In genomic region chr6:8435845-8436168, GRCh38 we compare ENCODE assay signal across 8 cellular contexts. TPM values are rescaled to one million over a fixed set of nuclear protein-coding genes. Genes with fewer than 3 reads are reported as not detected.
DNase-seq lines count a peak whose midpoint lies in the region; ATAC-seq and TF ChIP-seq lines count a peak whose summit lies in the region.

No MANE protein-coding gene starts in this region.

- H3K4me1 ChIP-seq in cardiac muscle cell (ENCODE audit: low read depth) (peaks cover 13% of the 10 kb centered on the region), sigmoid colon (peaks cover 0 to 32% (median 18%) of the 10 kb centered on the region in 4 donors)

- no peaks in the 10 kb centered on the region for H3K9me3 ChIP-seq in cardiac muscle cell (ENCODE audit: low read depth)
- H3K9me3 ChIP-seq in sigmoid colon, result no peaks in the 10 kb centered on the region

- TF ChIP-seq CTCF in WI38 (IDR thresholded peaks at IDR 0.05; ENCODE audit: low read depth, low read length), result no peak
- TF ChIP-seq CTCF in cardiac muscle cell (IDR thresholded peaks at IDR 0.05; ENCODE audit: low read depth, low read length), result no peak
- TF ChIP-seq CTCF in sigmoid colon (IDR thresholded peaks at IDR 0.05), result no peak

- no peak for TF ChIP-seq EP300 in sigmoid colon (IDR thresholded peaks at IDR 0.05)

- peak overlapping the region; percentile 92 for H3K4me3 Mint-ChIP-seq in activated CD4-positive, alpha-beta T cell treated with anti-CD3 and anti-CD28 coated beads for 36 hours

- no peak for DNase-seq in activated CD4-positive, alpha-beta T cell treated with anti-CD3 and anti-CD28 coated beads for 36 hours
- DNase-seq in activated CD4-positive, alpha-beta T cell treated with anti-CD3 and anti-CD28 coated beads, Interleukin-2, amount 50 U/mL, for 4 hours, result no peak
- no peak for DNase-seq in cardiac muscle cell (ENCODE audit: low read depth in 1 of 2, low spot score in 1 of 2)
- DNase-seq in sigmoid colon, result no peak
- DNase-seq in ecto neural progenitor cell (ENCODE audit: low spot score), result no peak
- DNase-seq in stimulated activated CD4-positive, alpha-beta T cell treated with anti-CD3 and anti-CD28 coated beads, Interleukin-15, amount 100 ng/mL, for 24 hours, result no peak

- no peak for ATAC-seq in activated CD4-positive, alpha-beta T cell treated with anti-CD3 and anti-CD28 coated beads for 36 hours
- ATAC-seq in GM21528 (IDR thresholded peaks at IDR 0.05; ENCODE audit: low FRiP score, unreplicated experiment), result no peak

- H3K4me3 ChIP-seq in WI38 (ENCODE audit: low read depth, low read length) (peak overlapping the region; percentile 100), cardiac muscle cell (peak overlapping the region; percentile 93), sigmoid colon (peak overlapping the region; percentile 66 to 95 (median 84))

- H3K27ac ChIP-seq in cardiac muscle cell (peak overlapping the region; percentile 82), sigmoid colon (peak overlapping the region; percentile 84 to 93 (median 88))

- H3K27me3 Mint-ChIP-seq in activated CD4-positive, alpha-beta T cell treated with anti-CD3 and anti-CD28 coated beads for 36 hours, result no peaks in the 10 kb centered on the region

- peak overlapping the region; percentile 95 for H3K27ac Mint-ChIP-seq in activated CD4-positive, alpha-beta T cell treated with anti-CD3 and anti-CD28 coated beads for 36 hours

- 12 to 31% methylated on average over 15 of the region's 15 CpGs for WGBS in sigmoid colon, 2 donors

- H3K4me1 Mint-ChIP-seq in activated CD4-positive, alpha-beta T cell treated with anti-CD3 and anti-CD28 coated beads for 36 hours, result peaks cover 38% of the 10 kb centered on the region

- CTCF ChIA-PET in activated CD4-positive, alpha-beta T cell treated with anti-CD3 and anti-CD28 coated beads for 36 hours (lab: Charles Lee), result no interaction called here

- POLR2A ChIA-PET in activated CD4-positive, alpha-beta T cell treated with anti-CD3 and anti-CD28 coated beads for 36 hours (lab: Charles Lee), result no interaction called here

- peaks cover 29% of the 10 kb centered on the region for H3K36me3 Mint-ChIP-seq in activated CD4-positive, alpha-beta T cell treated with anti-CD3 and anti-CD28 coated beads for 36 hours (ENCODE audit: low read depth)

- H3K36me3 ChIP-seq in cardiac muscle cell (no peaks in the 10 kb centered on the region), sigmoid colon (no peaks in the 10 kb centered on the region)

- no peaks in the 10 kb centered on the region for H3K9me3 Mint-ChIP-seq in activated CD4-positive, alpha-beta T cell treated with anti-CD3 and anti-CD28 coated beads for 36 hours (ENCODE audit: low read depth)

- TF ChIP-seq POLR2A in sigmoid colon (IDR thresholded peaks at IDR 0.05), result no peak

- H3K27me3 ChIP-seq in cardiac muscle cell (no peaks in the 10 kb centered on the region), sigmoid colon (no peaks in the 10 kb centered on the region)

- intact Hi-C loops in activated CD4-positive, alpha-beta T cell treated with anti-CD3 and anti-CD28 coated beads for 36 hours (cut with DNase I, micrococcal nuclease), result loop anchor here in 1 of 2 experiments (1.0 to 10.0 kb wide), 8 partner anchors 334 to 1968 kb away; partner anchors contain the start of genes BLOC1S5, BMP6, CAGE1 and EEF1E1
- intact Hi-C loops in sigmoid colon (cut with DNase I), result no loop called here

RNA-seq across cellular contexts. Expression of gene SLC35B3, which starts 0.5 kb away (rescaled TPM):
- total RNA-seq in activated CD4-positive, alpha-beta T cell treated with anti-CD3 and anti-CD28 coated beads for 36 hours, result 1 to 10 TPM; 4.9 to 6.7 TPM
- 4.5 and 6.3 TPM in 2 replicates for total RNA-seq in cardiac muscle cell
- polyA plus RNA-seq in cardiac muscle cell, result 11.9 and 13.1 TPM in 2 replicates
- 10 to 100 TPM; 11.9 to 16.6 (median 12.5) TPM for total RNA-seq in sigmoid colon
- polyA plus RNA-seq in sigmoid colon, result 10 to 100 TPM; 23.0 to 29.4 (median 28.2) TPM
